32 cellular contexts compared by ENCODE assay signal in genomic region chr4:5881340-5881739, GRCh38. TPM values are rescaled to one million over a fixed set of nuclear protein-coding genes. Genes with fewer than 3 reads are reported as not detected.
DNase-seq lines count a peak whose midpoint lies in the region.
"Had no signal": no experiment of that assay in that cellular context is flagged by ENCODE, and none has a peak within 500 bp of the region (broad histone marks: within the 10 kb centered on the region; RNA-seq: fewer than 3 reads in every experiment).

No MANE protein-coding gene starts in this region.

- H3K56ac ChIP-seq in mesendoderm (ENCODE audit: low read length) = no peak overlapping the region

- no peak overlapping the region for H4K8ac ChIP-seq in mesendoderm (ENCODE audit: low read depth, low read length)

- no peak overlapping the region for H3K4ac ChIP-seq in mesendoderm (ENCODE audit: low read depth, low read length)

- no peaks in the 10 kb centered on the region for H3K36me3 ChIP-seq in Karpas-422 (ENCODE audit: insufficient read depth, low read length)
- no peaks in the 10 kb centered on the region for H3K36me3 ChIP-seq in mesendoderm (ENCODE audit: control insufficient read depth, insufficient read depth, low read length)
- H3K36me3 ChIP-seq: adrenal gland, gastroesophageal sphincter, left lung, stomach, thyroid gland, uterus had no signal

- H3K23ac ChIP-seq in mesendoderm (ENCODE audit: low read length) = no peak overlapping the region

- H2BK15ac ChIP-seq in mesendoderm (replicated peaks; ENCODE audit: low read depth) = no peak overlapping the region

- H3K9ac ChIP-seq in Karpas-422 (ENCODE audit: low read length) (no peak overlapping the region), mesendoderm (ENCODE audit: low read length) (no peak overlapping the region)

- no peak overlapping the region for H2AFZ ChIP-seq in Karpas-422 (ENCODE audit: low read length)

- H2BK120ac ChIP-seq in mesendoderm (ENCODE audit: low read depth, low read length) = no peak overlapping the region

- peak; percentile 14 for DNase-seq in EH (ENCODE audit: low read depth)
- peak; percentile 59 for DNase-seq in Karpas-422
- DNase-seq in dermis blood vessel endothelial cell = peak; percentile 10
- DNase-seq in mesendoderm = peak; percentile 33
- DNase-seq in NCI-H69 (lab: John Stamatoyannopoulos, UW) = no peak
- DNase-seq in SKM-1 (lab: John Stamatoyannopoulos, UW; ENCODE audit: unreplicated experiment) = no peak
- DNase-seq in OCI-M2 (lab: John Stamatoyannopoulos, UW; ENCODE audit: unreplicated experiment) = no peak
- no peak for DNase-seq in SW480 (ENCODE audit: low spot score)
- DNase-seq: activated CD4-positive, alpha-beta T cell treated with anti-CD3 and anti-CD28 coated beads for 4 hours; activated naive CD4-positive, alpha-beta T cell treated with anti-CD3 and anti-CD28 coated beads, Interleukin-2, amount 10 ng/mL, durations not matched to agents 7 days and 5 days; adrenal gland; CD4-positive, alpha-beta T cell; DMS 273 treated with DMSO at 0.1 percent for 48 hours; EL; hippocampal formation; left lung; NCI-H1105; NCI-H1930; NCI-H510A treated with DMSO at 0.1 percent for 48 hours; nucleus accumbens; SHP77; stimulated activated CD4-positive, alpha-beta T cell treated with anti-CD3 and anti-CD28 coated beads, Interleukin-4, amount 100 ng/mL, for 1 hour; stomach; SW 1271; T-helper 9 cell; thyroid gland; uterus had no signal

- no peaks in the 10 kb centered on the region for H4K20me1 ChIP-seq in Karpas-422 (ENCODE audit: insufficient read depth, low read depth, low read length)

- H3K27ac ChIP-seq in Karpas-422 (ENCODE audit: low read length) (no peak overlapping the region), mesendoderm (ENCODE audit: low read depth, low read length) (no peak overlapping the region)
- H3K27ac ChIP-seq: adrenal gland, gastroesophageal sphincter, left lung, stomach, thyroid gland, uterus, VCaP had no signal

- WGBS in mesendoderm (ENCODE audit: extremely low coverage, insufficient coverage, low lambda C conversion rate) = no CpG with 5 or more reads among the region's 4 CpGs

- H3K18ac ChIP-seq in mesendoderm (ENCODE audit: low read length) = no peak overlapping the region

- H3K79me2 ChIP-seq in Karpas-422 (ENCODE audit: low read length) = no peaks in the 10 kb centered on the region
- H3K79me2 ChIP-seq in mesendoderm (ENCODE audit: control insufficient read depth, insufficient read depth, low read length) = peaks cover 76% of the 10 kb centered on the region

- no peak overlapping the region for H4K5ac ChIP-seq in mesendoderm (ENCODE audit: low read length)

- peaks cover 66% of the 10 kb centered on the region for H3K79me1 ChIP-seq in mesendoderm (ENCODE audit: low read length)

- H3K4me1 ChIP-seq in Karpas-422 (ENCODE audit: low read length) (peaks cover 78% of the 10 kb centered on the region), mesendoderm (ENCODE audit: control insufficient read depth, low read depth, low read length) (no peaks in the 10 kb centered on the region)
- H3K4me1 ChIP-seq: adrenal gland, gastroesophageal sphincter, left lung, stomach, thyroid gland, uterus had no signal

- no peak overlapping the region for H2AK5ac ChIP-seq in mesendoderm (ENCODE audit: low read length)

- H3K9me3 ChIP-seq in Karpas-422 (ENCODE audit: low read length) = no peaks in the 10 kb centered on the region
- H3K9me3 ChIP-seq: adrenal gland, gastroesophageal sphincter, left lung, thyroid gland, uterus had no signal

- H3K27me3 ChIP-seq in Karpas-422 (ENCODE audit: low read length) = no peaks in the 10 kb centered on the region
- no peaks in the 10 kb centered on the region for H3K27me3 ChIP-seq in mesendoderm (ENCODE audit: insufficient read depth, low read length, poor library complexity)
- H3K27me3 ChIP-seq: adrenal gland, thyroid gland, uterus had no signal

- H2BK5ac ChIP-seq in mesendoderm (ENCODE audit: low read length) = no peak overlapping the region

- H3K9me2 ChIP-seq in Karpas-422 (replicated peaks; ENCODE audit: insufficient read depth, low read length) = no peaks in the 10 kb centered on the region

- H3K4me3 ChIP-seq in Karpas-422 (ENCODE audit: low read length) (no peak overlapping the region), mesendoderm (ENCODE audit: low read length) (no peak overlapping the region)
- H3K4me3 ChIP-seq: adrenal gland, gastroesophageal sphincter, left lung, stomach, thyroid gland, uterus had no signal

- H3K4me2 ChIP-seq in Karpas-422 (ENCODE audit: low read depth, low read length, poor library complexity, severe bottlenecking) = no peak overlapping the region
- no peak overlapping the region for H3K4me2 ChIP-seq in mesendoderm (ENCODE audit: low read length)

RNA-seq across cellular contexts. Expression of gene CRMP1, which starts 11.5 kb away (rescaled TPM):
- total RNA-seq in Karpas-422 (2014; rRNA removed; shearing (Covaris generic); ENCODE audit: low replicate concordance) = 0.40 and 0.48 TPM in 2 replicates
- 0.34 and 0.37 TPM in 2 replicates for total RNA-seq in dermis blood vessel endothelial cell
- polyA plus RNA-seq in mesendoderm (2013, experiment 1 of 2) = 98.6 TPM
- 101 TPM for polyA plus RNA-seq in mesendoderm (2013, experiment 2 of 2)
- total RNA-seq: activated T-helper 17 cell treated with anti-CD3 and anti-CD28 coated beads, Interleukin-2, amount 50 U/mL, for 72 hours; CD4-positive, alpha-beta T cell; M059J had no signal
- polyA plus RNA-seq: IgD-negative memory B cell had no signal

Comparison
In these comparisons a context has a peak if more than half of its experiments do, and no peak if none do; other contexts are left out.
1. DNase-seq: peak in EH (single experiment), Karpas-422 (single experiment), dermis blood vessel endothelial cell (single experiment) and mesendoderm (single experiment); none in NCI-H69 (single experiment), SKM-1 (single experiment), OCI-M2 (single experiment) and SW480 (single experiment).